ENCODE assay signal across 27 cellular contexts in genomic region chr9:107852891-107853290, GRCh38.
DNase-seq lines count a peak whose midpoint lies in the region.
"Had no signal": no experiment of that assay in that cellular context is flagged by ENCODE, and none has a peak within 500 bp of the region (broad histone marks: within the 10 kb centered on the region; RNA-seq: fewer than 3 reads in every experiment).

No MANE protein-coding gene starts in this region.

- H3K9ac ChIP-seq in trophoblast cell (ENCODE audit: low read length): no peak overlapping the region
- H3K9ac ChIP-seq: BLaER1; BLaER1 treated with 17β-estradiol and CSF1 and Interleukin-3, amounts not matched to agents 10 nM and 100 nM had no signal

- no peaks in the 10 kb centered on the region for H3K36me3 ChIP-seq in trophoblast cell (ENCODE audit: control insufficient read depth in 1 of 2, insufficient read depth in 2 of 2, low read length in 2 of 2)
- H3K36me3 ChIP-seq: BE2C, BLaER1 had no signal

- no peaks in the 10 kb centered on the region for H3K79me1 ChIP-seq in trophoblast cell (ENCODE audit: low read length)

- DNase-seq in trophoblast cell: peak; percentile 70 to 78
- DNase-seq in GM03348 (ENCODE audit: low spot score): no peak
- DNase-seq: 8988T; ACHN; AML-193; BE2C; C1 segment of cervical spinal cord; Caco-2; Calu3; CD4-positive, alpha-beta memory T cell; CD4-positive, alpha-beta T cell; CD4-positive, CD25-positive, alpha-beta regulatory T cell; CD8-positive, alpha-beta memory T cell; CD8-positive, alpha-beta T cell; COR-L47; DMS 273 treated with DMSO at 0.1 percent for 48 hours; DMS153; DMS53; DMS79; DMS79 treated with DMSO at 0.1 percent for 48 hours; DND-41; EL had no signal

- no peak overlapping the region for H3K18ac ChIP-seq in trophoblast cell (ENCODE audit: low read length)

- no peak overlapping the region for H4K12ac ChIP-seq in trophoblast cell (ENCODE audit: low read depth, low read length)

- no peak overlapping the region for H3K27ac ChIP-seq in trophoblast cell (ENCODE audit: low read depth, low read length)
- H3K27ac ChIP-seq: 22Rv1; A549; BLaER1; BLaER1 treated with 17β-estradiol and CSF1 and Interleukin-3, amounts not matched to agents 10 nM and 100 nM; C4-2B had no signal

- no peak overlapping the region for H2BK5ac ChIP-seq in trophoblast cell (ENCODE audit: low read depth, low read length, poor library complexity)

- no peak overlapping the region for H3K4me3 ChIP-seq in trophoblast cell (ENCODE audit: low read depth, low read length)
- H3K4me3 ChIP-seq: A549; BLaER1; BLaER1 treated with 17β-estradiol and CSF1 and Interleukin-3, amounts not matched to agents 10 nM and 100 nM had no signal

- H3K4me1 ChIP-seq in trophoblast cell (ENCODE audit: control insufficient read depth in 1 of 2, insufficient read depth in 2 of 2, low read length in 2 of 2): no peaks in the 10 kb centered on the region
- H3K4me1 ChIP-seq: BE2C, BLaER1, Caco-2 had no signal

- no peaks in the 10 kb centered on the region for H3K27me3 ChIP-seq in trophoblast cell (ENCODE audit: insufficient read depth, low read length)
- H3K27me3 ChIP-seq: BE2C; BLaER1; BLaER1 treated with 17β-estradiol and CSF1 and Interleukin-3, amounts not matched to agents 10 nM and 100 nM had no signal

- H3K4ac ChIP-seq in trophoblast cell (ENCODE audit: low read depth, low read length): no peak overlapping the region

- no peaks in the 10 kb centered on the region for H3K79me2 ChIP-seq in trophoblast cell (ENCODE audit: control insufficient read depth, insufficient read depth, low read length, poor library complexity)

- H3K14ac ChIP-seq in trophoblast cell (ENCODE audit: low read length): no peak overlapping the region

- H2BK120ac ChIP-seq in trophoblast cell (ENCODE audit: insufficient read depth, low read length, poor library complexity): no peak overlapping the region

- no peak overlapping the region for H2AFZ ChIP-seq in trophoblast cell (ENCODE audit: insufficient read depth, low read length, poor library complexity)

- H2AK5ac ChIP-seq in trophoblast cell (ENCODE audit: low read length): no peak overlapping the region

- H2BK12ac ChIP-seq in trophoblast cell (ENCODE audit: low read length): no peak overlapping the region

- H4K8ac ChIP-seq in trophoblast cell (ENCODE audit: low read depth, low read length): no peak overlapping the region

- H3K9me3 ChIP-seq in trophoblast cell (ENCODE audit: insufficient read depth, low read depth, low read length): peaks cover 4% of the 10 kb centered on the region
- H3K9me3 ChIP-seq: A549, BE2C had no signal

- no peak overlapping the region for H4K91ac ChIP-seq in trophoblast cell (ENCODE audit: low read depth, low read length)

- no peak overlapping the region for H3K4me2 ChIP-seq in trophoblast cell (ENCODE audit: low read length)
- H3K4me2 ChIP-seq: A549; BLaER1; BLaER1 treated with 17β-estradiol and CSF1 and Interleukin-3, amounts not matched to agents 10 nM and 100 nM had no signal

- H3K23ac ChIP-seq in trophoblast cell (ENCODE audit: low read length): no peak overlapping the region
